Comparison of ENCODE assay signal across 28 cellular contexts in genomic region chr4:100630341-100630740, GRCh38.
"Had no signal": no experiment of that assay in that cellular context is flagged by ENCODE, and none has a peak within 500 bp of the region (broad histone marks: within the 10 kb centered on the region; RNA-seq: fewer than 3 reads in every experiment).

No MANE protein-coding gene starts in this region.

- DNase-seq: cortex of kidney; dermis blood vessel endothelial cell; dorsolateral prefrontal cortex; effector CD4-positive, alpha-beta T cell; effector CD8-positive, alpha-beta T cell; effector memory CD4-positive, alpha-beta T cell; effector memory CD8-positive, alpha-beta T cell; endodermal cell; erythroblast; esophagus squamous epithelium; foreskin fibroblast; foreskin keratinocyte; foreskin melanocyte; gastrocnemius medialis; glutamatergic neuron; head of caudate nucleus; heart left ventricle; heart right ventricle; hippocampal formation had no signal

- ATAC-seq: effector memory CD8-positive, alpha-beta T cell; esophagus mucosa; foreskin keratinocyte; gastrocnemius medialis; gastroesophageal sphincter; heart left ventricle; heart right ventricle had no signal

- H3K27ac ChIP-seq: coronary artery, epithelial cell of prostate, esophagus muscularis mucosa, esophagus squamous epithelium, foreskin keratinocyte, gastrocnemius medialis, gastroesophageal sphincter, heart left ventricle, heart right ventricle, hepatocyte had no signal

- FAIRE-seq: endometrium, endothelial cell of umbilical vein, frontal cortex had no signal

- H3K4me3 ChIP-seq: coronary artery, dorsolateral prefrontal cortex, esophagus muscularis mucosa, esophagus squamous epithelium, gastrocnemius medialis, gastroesophageal sphincter, heart left ventricle, heart right ventricle, hepatocyte had no signal
